Comparison of ENCODE assay signal across 8 cellular contexts in the genomic region with DNA sequence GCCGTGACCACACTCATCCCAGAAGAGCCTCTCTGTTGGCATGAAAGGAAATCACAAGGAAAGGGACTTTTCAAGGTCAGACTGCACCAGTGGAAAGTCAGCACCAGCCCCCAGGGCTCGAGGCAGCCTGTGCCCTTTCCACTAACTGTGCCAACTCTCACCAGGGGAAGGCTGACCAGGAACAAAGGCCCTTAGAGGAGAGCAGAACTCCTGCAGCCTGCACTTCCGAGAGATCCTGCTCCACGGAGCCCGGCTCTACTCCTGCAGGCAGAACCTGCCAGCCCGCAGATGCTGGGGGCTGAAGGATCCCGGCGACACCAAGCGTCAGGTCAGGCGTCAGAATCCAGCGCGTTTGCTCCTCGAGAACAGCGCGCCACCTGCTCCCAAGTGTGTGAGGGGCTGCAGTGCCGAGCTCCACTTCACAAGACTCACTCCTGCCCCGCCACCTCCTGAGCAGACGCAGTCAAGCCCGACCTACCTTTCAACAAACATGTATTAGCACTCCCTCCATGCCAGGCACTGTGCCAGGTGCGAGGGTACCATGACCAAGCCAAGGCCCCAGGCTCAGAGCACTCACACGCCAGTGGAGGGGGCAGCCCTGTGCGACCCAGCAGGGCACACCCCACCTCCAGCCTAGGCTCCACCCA. TPM values are rescaled to one million over a fixed set of nuclear protein-coding genes. Genes with fewer than 3 reads are reported as not detected.
DNase-seq lines count a peak whose midpoint lies in the region; ATAC-seq and TF ChIP-seq lines count a peak whose summit lies in the region.

No MANE protein-coding gene starts in this region.

- ATAC-seq in GM18858 (IDR thresholded peaks at IDR 0.05; ENCODE audit: unreplicated experiment) (peak; percentile 24), HG02798 (IDR thresholded peaks at IDR 0.05; ENCODE audit: poor library complexity, unreplicated experiment) (peak; percentile 37), omental fat pad (ENCODE audit: low FRiP score) (peak; percentile 46)

- DNase-seq in NCI-H524 (lab: John Stamatoyannopoulos, UW) (peak; percentile 73 to 78), epithelial cell of proximal tubule (ENCODE audit: low read depth) (no peak), omental fat pad (ENCODE audit: low spot score) (no peak), KBM-7 (no peak), kidney tubule cell (ENCODE audit: low spot score) (no peak)
- no peak for DNase-seq in activated naive CD4-positive, alpha-beta T cell treated with Interleukin-2 at 50 U/mL for 16 hours

- peak overlapping the region; percentile 48 for H3K4me3 ChIP-seq in epithelial cell of proximal tubule (ENCODE audit: low read depth, low read length)

- TF ChIP-seq CTCF in epithelial cell of proximal tubule (conservative IDR thresholded peaks at IDR 0.05; ENCODE audit: low read depth, low read length) = no peak
- TF ChIP-seq CTCF in omental fat pad (IDR thresholded peaks at IDR 0.05) = no peak

- in situ Hi-C loops in KBM-7 (cut with MboI; ENCODE audit: low pct_unique_long_range_greater_than_20kb, low sequenced_read_pairs) = no loop called here

RNA-seq across cellular contexts. Expression of a gene that starts 13.6 kb away (rescaled TPM):
- total RNA-seq in epithelial cell of proximal tubule (not detected in 2 replicates), omental fat pad (not detected)

Comparison
In these comparisons a context has a peak if more than half of its experiments do, and no peak if none do; other contexts are left out.
1. DNase-seq: peak in NCI-H524 (2 of 2); none in epithelial cell of proximal tubule (single experiment), omental fat pad (single experiment), KBM-7 (single experiment), kidney tubule cell (single experiment) and activated naive CD4-positive, alpha-beta T cell treated with Interleukin-2 at 50 U/mL for 16 hours (single experiment).
2. Peak in every context shown above with its lines, with median percentiles within 50 percentile points of each other: ATAC-seq.